27 cellular contexts compared by ENCODE assay signal in the genomic region with DNA sequence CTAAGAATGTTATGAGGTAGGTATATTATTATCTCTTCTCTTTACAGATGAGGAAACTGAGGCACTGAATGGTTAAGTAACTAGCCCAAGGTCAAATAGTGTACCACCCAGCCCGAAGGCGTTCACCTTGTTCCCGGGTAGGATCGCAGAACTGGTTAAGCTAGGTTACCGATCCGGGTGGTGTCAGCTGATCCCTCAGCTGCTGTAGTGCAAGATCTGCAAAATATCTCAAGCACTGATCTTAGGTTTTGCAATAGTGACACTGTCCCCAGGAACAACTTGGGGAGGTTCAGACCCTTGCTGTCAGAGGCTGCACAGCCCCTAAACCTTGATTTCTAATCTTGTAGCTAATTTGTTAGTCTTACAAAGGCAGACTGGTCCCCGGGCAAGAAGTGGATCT. TPM values are rescaled to one million over a fixed set of nuclear protein-coding genes. Genes with fewer than 3 reads are reported as not detected.
DNase-seq lines count a peak whose midpoint lies in the region; ATAC-seq, FAIRE-seq and TF ChIP-seq lines count a peak whose summit lies in the region.
"Had no signal": no experiment of that assay in that cellular context is flagged by ENCODE, and none has a peak within 500 bp of the region (broad histone marks: within the 10 kb centered on the region; RNA-seq: fewer than 3 reads in every experiment).

No MANE protein-coding gene starts in this region.

- no peak overlapping the region for H2BK120ac ChIP-seq in H1 (replicated peaks; ENCODE audit: low read depth, low read length)

- no peaks in the 10 kb centered on the region for H3K4me1 Mint-ChIP-seq in stimulated activated naive B cell treated with anti-CD40 and anti-IgM and Interleukin-4, amounts not matched to agents 10 μg/mL and 1 μg/mL and 100 μg/mL, for 72 hours
- H3K4me1 Mint-ChIP-seq: CD4-positive, CD25-positive, alpha-beta regulatory T cell had no signal

- H3K27me3 ChIP-seq in H1 (replicated peaks in 1 of 4; ENCODE audit: control insufficient read depth in 3 of 4, extremely low read depth in 1 of 4, insufficient read depth in 3 of 4, low read length in 3 of 4), result 0 out of 7 replicates have a peak, but pooled peaks cover 0 to 2% (median 0%) of the 10 kb centered on the region in 4 experiments
- peaks cover 0 to 45% (median 0%) of the 10 kb centered on the region in 7 donors for H3K27me3 ChIP-seq in spleen (replicated peaks in 1 of 7)
- H3K27me3 ChIP-seq: MG63 had no signal

- H2AK5ac ChIP-seq in H1 (ENCODE audit: low read depth, low read length), result no peak overlapping the region

- no peaks in the 10 kb centered on the region for H3K23me2 ChIP-seq in H1 (ENCODE audit: low read depth, low read length)

- H2BK20ac ChIP-seq in H1 (ENCODE audit: low read length), result no peak overlapping the region

- H3K9ac ChIP-seq in H1 (replicated peaks in 1 of 4; ENCODE audit: extremely low read depth in 1 of 4, low read depth in 3 of 4, low read length in 3 of 4), result no peak overlapping the region

- no peak for FAIRE-seq in H1 (lab: Jason Lieb, UNC)
- FAIRE-seq: GM12878 had no signal

- no peak overlapping the region for H3K4me3 Mint-ChIP-seq in stimulated activated naive B cell treated with anti-CD40 and anti-IgM and Interleukin-4, amounts not matched to agents 10 μg/mL and 1 μg/mL and 100 μg/mL, for 72 hours
- H3K4me3 Mint-ChIP-seq: CD4-positive, CD25-positive, alpha-beta regulatory T cell had no signal

- no peak overlapping the region for H3K56ac ChIP-seq in H1 (replicated peaks; ENCODE audit: insufficient read length, low read depth, low read length)

- peaks cover 28 to 40% of the 10 kb centered on the region in 2 donors for H3K27me3 Mint-ChIP-seq in stimulated activated naive B cell treated with anti-CD40 and anti-IgM and Interleukin-4, amounts not matched to agents 10 μg/mL and 1 μg/mL and 100 μg/mL, for 72 hours

- ATAC-seq in stimulated activated naive B cell treated with anti-CD40 and anti-IgM and Interleukin-4, amounts not matched to agents 10 μg/mL and 1 μg/mL and 100 μg/mL, for 72 hours (replicated peaks), result no peak
- no peak for ATAC-seq in GM21717 (IDR thresholded peaks at IDR 0.05; ENCODE audit: unreplicated experiment)
- no peak for ATAC-seq in left lobe of liver
- ATAC-seq: GM12878, Panc1 had no signal

- no peak overlapping the region for H3K4ac ChIP-seq in H1 (replicated peaks; ENCODE audit: insufficient read length, low read depth, low read length)

- H2BK5ac ChIP-seq in H1 (ENCODE audit: low read depth, low read length), result no peak overlapping the region

- TF ChIP-seq POLR2A in H1 (IDR thresholded peaks at IDR 0.05; ENCODE audit: control extremely low read depth in 1 of 2, low read depth in 2 of 2, low read length in 2 of 2) (no peak), spleen (IDR thresholded peaks at IDR 0.05) (no peak)

- H3K36me3 ChIP-seq in H1 (ENCODE audit: control insufficient read depth in 2 of 4, insufficient read depth in 4 of 4, low read length in 3 of 4) (no peaks in the 10 kb centered on the region), spleen (no peaks in the 10 kb centered on the region)
- H3K36me3 ChIP-seq: MG63 had no signal

- no peak overlapping the region for H3K4me2 ChIP-seq in H1 (ENCODE audit: insufficient read depth in 1 of 2, low read depth in 2 of 2, low read length in 2 of 2)

- no peak overlapping the region for H3K18ac ChIP-seq in H1 (ENCODE audit: extremely low read depth, low read length)

- H3K9me3 ChIP-seq in H1 (ENCODE audit: insufficient read depth in 2 of 2, low read depth in 1 of 2, low read length in 1 of 2), result peaks cover 0 to 4% of the 10 kb centered on the region in 2 experiments; a peak in 1 of 4 replicates
- H3K9me3 ChIP-seq in spleen, result peaks cover 0 to 15% (median 11%) of the 10 kb centered on the region in 8 donors

- WGBS in H1 (ENCODE audit: extremely low coverage in 1 of 2, insufficient coverage in 1 of 2, insufficient read length in 1 of 2, insufficient replicate concordance in 2 of 2, low coverage in 1 of 2, low lambda C conversion rate in 2 of 2, missing lambda C conversion rate in 1 of 2), 2 experiments, result 97% methylated on average over 7 of the region's 7 CpGs; no CpG with 5 or more reads in 1 of the 2 experiments
- WGBS in spleen, 5 donors, result 84 to 89% (median 86%) methylated on average over 7 of the region's 7 CpGs

- POLR2A ChIA-PET in H1 (lab: Charles Lee; ENCODE audit: partially characterized antibody), result interaction anchor here (1.4 to 1.6 kb wide), 2 partner anchors 31 to 66 kb away, joined by 3 read pairs; no protein-coding TSS in a partner anchor

- no peak overlapping the region for H2BK15ac ChIP-seq in H1 (ENCODE audit: low read length)

- TF ChIP-seq CTCF in H1 (IDR thresholded peaks at IDR 0.05; ENCODE audit: control extremely low read depth in 1 of 3, insufficient read depth in 1 of 3, low read depth in 1 of 3, low read length in 3 of 3) (no peak), spleen (IDR thresholded peaks at IDR 0.05 in 8 of 11, conservative IDR thresholded peaks at IDR 0.05 in 3 of 11) (no peak)

- no peak overlapping the region for H2AFZ ChIP-seq in H1 (ENCODE audit: low read length)

- H3K4me1 ChIP-seq in H1 (replicated peaks in 1 of 4; ENCODE audit: control insufficient read depth in 3 of 4, insufficient read depth in 4 of 4, low read length in 3 of 4) (peaks cover 0 to 1% (median 0%) of the 10 kb centered on the region in 4 experiments; a peak in 1 of 7 replicates), spleen (no peaks in the 10 kb centered on the region)

- H3K14ac ChIP-seq in H1 (ENCODE audit: insufficient read length), result no peak overlapping the region

- H3K9me3 Mint-ChIP-seq in stimulated activated naive B cell treated with anti-CD40 and anti-IgM and Interleukin-4, amounts not matched to agents 10 μg/mL and 1 μg/mL and 100 μg/mL, for 72 hours, result peaks cover 6 to 12% of the 10 kb centered on the region in 2 donors

- no peak for TF ChIP-seq EP300 in H1 (IDR thresholded peaks at IDR 0.05; ENCODE audit: borderline replicate concordance in 1 of 2, low read depth in 2 of 2, low read length in 2 of 2)

- no peak overlapping the region for H4K91ac ChIP-seq in H1 (replicated peaks; ENCODE audit: insufficient read length, low read length)

- H4K8ac ChIP-seq in H1 (ENCODE audit: extremely low read depth, insufficient read depth, low read length), result peak overlapping the region; percentile 53; the same call in 1 of the 2 replicates

- no peaks in the 10 kb centered on the region for H3K79me2 ChIP-seq in H1 (ENCODE audit: control insufficient read depth in 1 of 2, insufficient read depth in 2 of 2, low read length in 2 of 2)

- no peak overlapping the region for H3K23ac ChIP-seq in H1 (ENCODE audit: insufficient read length)

- no peaks in the 10 kb centered on the region for H3K79me1 ChIP-seq in H1 (ENCODE audit: low read depth, low read length)

- no peaks in the 10 kb centered on the region for H4K20me1 ChIP-seq in H1 (replicated peaks in 1 of 2; ENCODE audit: control insufficient read depth in 1 of 2, insufficient read depth in 2 of 2, low read length in 2 of 2)

- CTCF ChIA-PET in H1 (lab: Charles Lee; ENCODE audit: partially characterized antibody), result interaction anchor here (0.6 to 4.2 kb wide), 31 partner anchors 10 to 302 kb away, joined by 3 to 35 read pairs (median 7); a partner anchor contains a TSS

- intact Hi-C loops in spleen (cut with DNase I; ENCODE audit: low total_unique reads), result no loop called here

- DNase-seq in DMS53 (lab: John Stamatoyannopoulos, UW) (peak; percentile 21), DMS53 treated with DMSO at 0.1 percent for 48 hours (lab: John Stamatoyannopoulos, UW; ENCODE audit: unreplicated experiment) (no peak), H1 (ENCODE audit: low read depth in 1 of 2, low spot score in 2 of 2) (no peak), spleen (peak; percentile 21), left lobe of liver (ENCODE audit: low spot score) (no peak)
- DNase-seq in stimulated activated naive B cell treated with anti-CD40 and anti-IgM and Interleukin-4, amounts not matched to agents 10 μg/mL and 1 μg/mL and 100 μg/mL, for 72 hours, result no peak
- DNase-seq: 8988T; CD4-positive, CD25-positive, alpha-beta regulatory T cell; DMS79; EL; GDM1; GOT3; HCEC 1CT; KG1; MG63; NCI-H1105 treated with DMSO at 0.1 percent for 48 hours; NCI-H146; NCI-H1930; NCI-H2107; NCI-H524; NCI-H774; SHP77 had no signal

- no peak overlapping the region for H4K5ac ChIP-seq in H1 (ENCODE audit: insufficient read length, low read depth, low read length)

- no peak overlapping the region for H3K27ac Mint-ChIP-seq in stimulated activated naive B cell treated with anti-CD40 and anti-IgM and Interleukin-4, amounts not matched to agents 10 μg/mL and 1 μg/mL and 100 μg/mL, for 72 hours
- H3K27ac Mint-ChIP-seq: CD4-positive, CD25-positive, alpha-beta regulatory T cell had no signal

- no peak overlapping the region for H2BK12ac ChIP-seq in H1 (ENCODE audit: low read depth, low read length)

- H3K36me3 Mint-ChIP-seq in stimulated activated naive B cell treated with anti-CD40 and anti-IgM and Interleukin-4, amounts not matched to agents 10 μg/mL and 1 μg/mL and 100 μg/mL, for 72 hours, result peaks cover under 1 to 4% of the 10 kb centered on the region in 2 donors
- H3K36me3 Mint-ChIP-seq: CD4-positive, CD25-positive, alpha-beta regulatory T cell had no signal

- H3K27ac ChIP-seq in H1 (ENCODE audit: low read depth, low read length), result no peak overlapping the region
- H3K27ac ChIP-seq in spleen, result no peak overlapping the region
- H3K27ac ChIP-seq: RWPE1 had no signal

- TF ChIP-seq RAD21 in H1 (IDR thresholded peaks at IDR 0.05 in 1 of 2, conservative IDR thresholded peaks at IDR 0.05 in 1 of 2; ENCODE audit: low read depth in 2 of 2, low read length in 2 of 2), result no peak

- H3K4me3 ChIP-seq in H1 (ENCODE audit: extremely low read depth in 1 of 4, insufficient read depth in 2 of 4, low read depth in 3 of 4, low read length in 4 of 4) (no peak overlapping the region), spleen (no peak overlapping the region)
- H3K4me3 ChIP-seq: GM12878, MG63 had no signal

RNA-seq across cellular contexts. Expression of a gene that starts 28.1 kb away (rescaled TPM):
- total RNA-seq in H1 (2021; fragmentation: NEBNext Ultra II Directional; extraction: Animal tissue kit (Norgen Biotek cat#: 25700)), result 3.9 and 4.2 TPM in 2 replicates
- 2.3 and 4.2 TPM in 2 replicates for polyA plus RNA-seq in H1 (2011; rRNA removed)
- 1.8 TPM for polyA plus RNA-seq in H1 (2011; cell fraction: cytosol; rRNA removed)
- polyA plus RNA-seq in H1 (2011; cell fraction: nucleus; rRNA removed), result 3.1 TPM
- 1.6 to 2.4 TPM (median 2.0 TPM) in 4 replicates for polyA plus RNA-seq in H1 (2012, experiment 1 of 2)
- polyA plus RNA-seq in H1 (2012, experiment 2 of 2), result 2.2 TPM
- polyA plus RNA-seq in H1 (2013, experiment 1 of 2), result 4.1 TPM
- polyA plus RNA-seq in H1 (2013, experiment 2 of 2), result 4.2 TPM
- 2.0 and 2.7 TPM in 2 replicates for polyA minus RNA-seq in H1 (2011; rRNA and poly(A)+ RNA removed)
- 2.1 TPM for polyA minus RNA-seq in H1 (2011; cell fraction: cytosol; rRNA and poly(A)+ RNA removed)
- polyA minus RNA-seq in H1 (2011; cell fraction: nucleus; rRNA and poly(A)+ RNA removed), result 2.5 TPM
- total RNA-seq in spleen, result under 1 TPM in 4 of 7 donors, not detected in 3; 0.17 to 0.44 (median 0.27) TPM
- under 1 TPM; 0.03 to 0.08 (median 0.04) TPM for polyA plus RNA-seq in spleen
- total RNA-seq in left lobe of liver, result 0.18 TPM
- total RNA-seq: CD4-positive, CD25-positive, alpha-beta regulatory T cell; GM12878 had no signal
- polyA plus RNA-seq: BJ; CD4-positive, CD25-positive, alpha-beta regulatory T cell; GM12878 had no signal

Comparison
In these comparisons a context has a peak if more than half of its experiments do, and no peak if none do; other contexts are left out.
1. DNase-seq: peak in DMS53 (single experiment) and spleen (single experiment); none in DMS53 treated with DMSO at 0.1 percent for 48 hours (single experiment), H1 (0 of 2), stimulated activated naive B cell treated with anti-CD40 and anti-IgM and Interleukin-4, amounts not matched to agents 10 μg/mL and 1 μg/mL and 100 μg/mL, for 72 hours (single experiment) and left lobe of liver (single experiment).